In genomic region chr12:1812650-1813302, GRCh38 we compare ENCODE assay signal across 9 cellular contexts. TPM values are rescaled to one million over a fixed set of nuclear protein-coding genes. Genes with fewer than 3 reads are reported as not detected.
DNase-seq lines count a peak whose midpoint lies in the region; ATAC-seq, FAIRE-seq and TF ChIP-seq lines count a peak whose summit lies in the region.
"Had no signal": no experiment of that assay in that cellular context is flagged by ENCODE, and none has a peak within 500 bp of the region (broad histone marks: within the 10 kb centered on the region; RNA-seq: fewer than 3 reads in every experiment).

No MANE protein-coding gene starts in this region.

- no peaks in the 10 kb centered on the region for H3K9me3 ChIP-seq in gastrocnemius medialis

- no peak overlapping the region for H3K4me3 ChIP-seq in gastrocnemius medialis

- intact Hi-C loops in gastrocnemius medialis (cut with DNase I; ENCODE audit: low total_unique reads) = no loop called here

- peak overlapping the region; percentile 39 to 57 (median 42) for H3K27ac ChIP-seq in gastrocnemius medialis

- peak; percentile 49 for DNase-seq in H4 (ENCODE audit: low spot score)
- peak; percentile 53 for DNase-seq in SKM-1 (lab: John Stamatoyannopoulos, UW; ENCODE audit: unreplicated experiment)
- DNase-seq in foreskin melanocyte = peak; percentile 59
- DNase-seq in gastrocnemius medialis = no peak
- no peak for DNase-seq in frontal cortex (ENCODE audit: low spot score in 2 of 2)
- DNase-seq in occipital lobe (lab: John Stamatoyannopoulos, UW) = no peak
- DNase-seq in dedifferentiated amniotic fluid mesenchymal stem cell (ENCODE audit: extremely low spot score) = no peak
- DNase-seq: T-helper 9 cell had no signal

- TF ChIP-seq POLR2A in gastrocnemius medialis (IDR thresholded peaks at IDR 0.05) = no peak

- no peak for FAIRE-seq in frontal cortex (lab: Jason Lieb, UNC)

- H3K36me3 ChIP-seq in gastrocnemius medialis = no peaks in the 10 kb centered on the region

- TF ChIP-seq CTCF in gastrocnemius medialis (IDR thresholded peaks at IDR 0.05 in 4 of 5, conservative IDR thresholded peaks at IDR 0.05 in 1 of 5) = no peak

- peaks cover 0 to 5% (median 5%) of the 10 kb centered on the region in 3 donors for H3K27me3 ChIP-seq in gastrocnemius medialis

- in situ Hi-C loops in gastrocnemius medialis (cut with MboI; ENCODE audit: low sequenced_read_pairs in 4 of 4) = loop anchor here in 2 of 4 donors (25.0 kb wide), 2 partner anchors 475 to 775 kb away; no protein-coding TSS in a partner anchor

- ATAC-seq in gastrocnemius medialis (peak; percentile 42 to 60), GM18520 (IDR thresholded peaks at IDR 0.05; ENCODE audit: unreplicated experiment) (no peak)

- no peaks in the 10 kb centered on the region for H3K4me1 ChIP-seq in gastrocnemius medialis

RNA-seq across cellular contexts. Expression of gene LRTM2, which starts 7.6 kb away (rescaled TPM):
- not detected in 2 replicates for total RNA-seq in H4 (2014; rRNA removed; shearing (Covaris generic))
- total RNA-seq in gastrocnemius medialis (not detected), frontal cortex (1.6 TPM), occipital lobe (4.5 TPM)

Comparison
In these comparisons a context has a peak if more than half of its experiments do, and no peak if none do; other contexts are left out.
1. DNase-seq: peak in H4 (single experiment), SKM-1 (single experiment) and foreskin melanocyte (single experiment); none in gastrocnemius medialis (0 of 2), frontal cortex (0 of 2), occipital lobe (single experiment) and dedifferentiated amniotic fluid mesenchymal stem cell (single experiment).